Comparison of ENCODE assay signal across 29 cellular contexts in the genomic region with DNA sequence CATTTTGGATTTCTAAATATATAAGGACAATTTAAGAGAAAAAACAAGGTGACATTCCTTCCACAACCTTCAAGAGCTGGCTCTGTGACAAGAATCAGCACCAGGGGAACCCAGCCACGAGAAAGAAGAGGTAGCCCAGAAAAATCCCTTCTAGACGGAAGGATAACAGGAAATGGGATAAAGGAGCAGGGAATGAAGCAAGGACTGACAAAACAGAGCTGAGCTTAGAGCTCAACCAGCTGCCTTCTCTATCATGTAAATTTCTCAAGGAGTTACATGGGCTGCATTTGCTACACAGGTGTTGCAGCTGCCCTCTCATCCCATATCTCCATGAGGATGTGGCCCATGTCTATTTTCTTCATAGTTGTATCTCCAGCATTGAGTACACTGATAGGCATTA.
DNase-seq lines count a peak whose midpoint lies in the region; ATAC-seq and TF ChIP-seq lines count a peak whose summit lies in the region.
"Had no signal": no experiment of that assay in that cellular context is flagged by ENCODE, and none has a peak within 500 bp of the region (broad histone marks: within the 10 kb centered on the region; RNA-seq: fewer than 3 reads in every experiment).

No MANE protein-coding gene starts in this region.

- DNase-seq in G401 (ENCODE audit: low spot score): peak; percentile 30
- DNase-seq in LHCN-M2 (ENCODE audit: low read depth): peak; percentile 7
- DNase-seq in chondrocyte (ENCODE audit: low spot score): no peak
- DNase-seq in mesendoderm: peak; percentile 29
- DNase-seq in GM13977 (ENCODE audit: low spot score): no peak
- DNase-seq: activated CD4-positive, alpha-beta T cell treated with anti-CD3 and anti-CD28 coated beads for 4 hours; activated CD8-positive, alpha-beta T cell treated with anti-CD3 and anti-CD28 coated beads, Interleukin-2, amount 10 ng/mL, durations not matched to agents 7 days and 5 days; activated naive CD4-positive, alpha-beta T cell treated with anti-CD3 and anti-CD28 coated beads, Interleukin-2, amount 50 U/mL, for 16 hours; BE2C; brain microvascular endothelial cell; CD8-positive, alpha-beta memory T cell; EL; KBM-7; NCI-H1105; NCI-H187 treated with DMSO at 0.1 percent for 48 hours; pancreas; RPMI8226; stimulated activated CD4-positive, alpha-beta T cell treated with anti-CD3 and anti-CD28 coated beads, Interleukin-1b, Interleukin-23, amount 100 ng/mL, for 48 hours; T-helper 9 cell; testis had no signal

- in situ Hi-C loops in G401 (cut with HindIII; ENCODE audit: low sequenced_read_pairs) (no loop called here), GM13977 (cut with MboI; ENCODE audit: low pct_unique_long_range_greater_than_20kb, low sequenced_read_pairs, unreplicated experiment) (no loop called here)

- no peak overlapping the region for H2AK5ac ChIP-seq in mesendoderm (ENCODE audit: low read length)

- H3K27me3 Mint-ChIP-seq in chondrocyte (ENCODE audit: low read depth): peaks cover 5% of the 10 kb centered on the region
- H3K27me3 Mint-ChIP-seq: CD8-positive, alpha-beta memory T cell; stimulated activated naive CD8-positive, alpha-beta T cell treated with anti-CD3 and anti-CD28 coated beads, Interleukin-15, Interleukin-2, amounts not matched to agents 100 ng/mL and 50 ng/mL, for 24 hours had no signal

- no peak overlapping the region for H2BK120ac ChIP-seq in mesendoderm (ENCODE audit: low read depth, low read length)

- ATAC-seq in GM18907 (IDR thresholded peaks at IDR 0.05; ENCODE audit: unreplicated experiment) (no peak), HG03139 (IDR thresholded peaks at IDR 0.05; ENCODE audit: unreplicated experiment) (no peak)
- ATAC-seq: activated CD8-positive, alpha-beta T cell treated with anti-CD3 and anti-CD28 coated beads, Interleukin-2, amount 10 ng/mL, durations not matched to agents 7 days and 5 days; HCT116; left lobe of liver; pancreas had no signal

- peak overlapping the region; percentile 60 for H3K27ac Mint-ChIP-seq in chondrocyte (ENCODE audit: unreplicated experiment)
- H3K27ac Mint-ChIP-seq: activated CD8-positive, alpha-beta T cell treated with anti-CD3 and anti-CD28 coated beads, Interleukin-2, amount 10 ng/mL, durations not matched to agents 7 days and 5 days; activated T-helper 2 cell treated with anti-CD3 and anti-CD28 coated beads, Interferon-gamma antibody, Interleukin-2, Interleukin-4, amounts not matched to agents 10 μg/mL and 5 μg/mL and 100 μg/mL, durations not matched to agents 14 hours and 24 hours and 36 hours; CD8-positive, alpha-beta memory T cell; stimulated activated naive CD8-positive, alpha-beta T cell treated with anti-CD3 and anti-CD28 coated beads, Interleukin-15, Interleukin-2, amounts not matched to agents 100 ng/mL and 50 ng/mL, for 24 hours had no signal

- no CpG with 5 or more reads among the region's 2 CpGs for WGBS in mesendoderm (ENCODE audit: extremely low coverage, insufficient coverage, low lambda C conversion rate)

- no peak overlapping the region for H3K56ac ChIP-seq in mesendoderm (ENCODE audit: low read length)

- TF ChIP-seq CTCF in chondrocyte (IDR thresholded peaks at IDR 0.05) (no peak), GM13977 (IDR thresholded peaks at IDR 0.05; ENCODE audit: extremely low read depth, insufficient read depth, missing control alignments) (no peak)

- H3K9ac ChIP-seq in mesendoderm (ENCODE audit: low read length): no peak overlapping the region

- no peaks in the 10 kb centered on the region for H3K79me2 ChIP-seq in mesendoderm (ENCODE audit: control insufficient read depth, insufficient read depth, low read length)

- no peak overlapping the region for H3K4me2 ChIP-seq in mesendoderm (ENCODE audit: low read length)
- H3K4me2 ChIP-seq: smooth muscle cell had no signal

- H3K4me1 ChIP-seq in mesendoderm (ENCODE audit: control insufficient read depth, low read depth, low read length): no peaks in the 10 kb centered on the region
- H3K4me1 ChIP-seq: BE2C, SJSA1, testis had no signal

- H3K23ac ChIP-seq in mesendoderm (ENCODE audit: low read length): no peak overlapping the region

- no peak overlapping the region for H3K4ac ChIP-seq in mesendoderm (ENCODE audit: low read depth, low read length)

- H3K18ac ChIP-seq in mesendoderm (ENCODE audit: low read length): no peak overlapping the region

- H2BK5ac ChIP-seq in mesendoderm (ENCODE audit: low read length): no peak overlapping the region

- no peak overlapping the region for H3K4me3 Mint-ChIP-seq in chondrocyte (ENCODE audit: unreplicated experiment)
- H3K4me3 Mint-ChIP-seq: activated CD8-positive, alpha-beta T cell treated with anti-CD3 and anti-CD28 coated beads, Interleukin-2, amount 10 ng/mL, durations not matched to agents 7 days and 5 days; CD8-positive, alpha-beta memory T cell; stimulated activated naive CD8-positive, alpha-beta T cell treated with anti-CD3 and anti-CD28 coated beads, Interleukin-15, Interleukin-2, amounts not matched to agents 100 ng/mL and 50 ng/mL, for 24 hours had no signal

- H3K79me1 ChIP-seq in mesendoderm (ENCODE audit: low read length): no peaks in the 10 kb centered on the region

- no peaks in the 10 kb centered on the region for H3K27me3 ChIP-seq in mesendoderm (ENCODE audit: insufficient read depth, low read length, poor library complexity)
- H3K27me3 ChIP-seq: BE2C, brain microvascular endothelial cell, pancreas, SJSA1, testis had no signal

- H3K27ac ChIP-seq in mesendoderm (ENCODE audit: low read depth, low read length): no peak overlapping the region
- H3K27ac ChIP-seq: brain microvascular endothelial cell, pancreas, SJSA1, testis, VCaP had no signal

- H3K4me3 ChIP-seq in mesendoderm (ENCODE audit: low read length): no peak overlapping the region
- H3K4me3 ChIP-seq: pancreas, SJSA1, smooth muscle cell, testis had no signal

- no peak overlapping the region for H4K8ac ChIP-seq in mesendoderm (ENCODE audit: low read depth, low read length)

- H4K5ac ChIP-seq in mesendoderm (ENCODE audit: low read length): no peak overlapping the region

- no peak overlapping the region for H2BK15ac ChIP-seq in mesendoderm (replicated peaks; ENCODE audit: low read depth)

- H3K9me3 Mint-ChIP-seq in chondrocyte (ENCODE audit: low read depth): peaks cover 10% of the 10 kb centered on the region
- H3K9me3 Mint-ChIP-seq: activated T-helper 2 cell treated with anti-CD3 and anti-CD28 coated beads, Interferon-gamma antibody, Interleukin-2, Interleukin-4, amounts not matched to agents 10 μg/mL and 5 μg/mL and 100 μg/mL, durations not matched to agents 14 hours and 24 hours and 36 hours had no signal

- peaks cover 5% of the 10 kb centered on the region for H3K36me3 Mint-ChIP-seq in chondrocyte (ENCODE audit: low read depth)
- H3K36me3 Mint-ChIP-seq: CD8-positive, alpha-beta memory T cell had no signal

- H3K36me3 ChIP-seq in mesendoderm (ENCODE audit: control insufficient read depth, insufficient read depth, low read length): no peaks in the 10 kb centered on the region
- H3K36me3 ChIP-seq: BE2C, brain microvascular endothelial cell, pancreas, SJSA1 had no signal

- peaks cover 30% of the 10 kb centered on the region for H3K4me1 Mint-ChIP-seq in chondrocyte (ENCODE audit: low read depth)
- H3K4me1 Mint-ChIP-seq: CD8-positive, alpha-beta memory T cell had no signal

Comparison
In these comparisons a context has a peak if more than half of its experiments do, and no peak if none do; other contexts are left out.
1. DNase-seq: peak in G401 (single experiment), LHCN-M2 (single experiment) and mesendoderm (single experiment); none in chondrocyte (single experiment) and GM13977 (single experiment).